Comparison of ENCODE assay signal across 2 cellular contexts in genomic region chr7:47942132-47942531, GRCh38.
TF ChIP-seq lines count a peak whose summit lies in the region.

No MANE protein-coding gene starts in this region.

TF ChIP-seq in SK-N-SH, 30 proteins besides CTCF, POLR2A, EP300 and RAD21:
- TF ChIP-seq MEF2A (IDR thresholded peaks at IDR 0.05; ENCODE audit: borderline replicate concordance, low read depth) (no peak), FOSL2 (IDR thresholded peaks at IDR 0.05; ENCODE audit: borderline replicate concordance, low read depth) (no peak), NRF1 (IDR thresholded peaks at IDR 0.05; ENCODE audit: low read depth, low read length) (no peak), FOXM1 (IDR thresholded peaks at IDR 0.05; ENCODE audit: low read depth) (no peak), USF2 (IDR thresholded peaks at IDR 0.05; ENCODE audit: borderline replicate concordance, low read depth, low read length) (no peak), JUND (IDR thresholded peaks at IDR 0.05) (no peak), EZH2phosphoT487 (IDR thresholded peaks at IDR 0.05; ENCODE audit: borderline replicate concordance, low read depth) (no peak), RCOR1 (IDR thresholded peaks at IDR 0.05; ENCODE audit: low read length) (no peak), TCF12 (IDR thresholded peaks at IDR 0.05) (no peak), RXRA (IDR thresholded peaks at IDR 0.05; ENCODE audit: borderline replicate concordance, low read depth) (no peak), MXI1 (IDR thresholded peaks at IDR 0.05; ENCODE audit: low read depth, low read length) (no peak), SIN3A (IDR thresholded peaks at IDR 0.05; ENCODE audit: borderline replicate concordance, low read depth, low read length) (no peak)

TF ChIP-seq in SK-N-SH treated with all-trans-retinoic acid at 6 μM for 48 hours, 23 proteins besides CTCF, POLR2A, EP300 and RAD21:
- TF ChIP-seq SNAI2 (CRISPR knock-in tag; IDR thresholded peaks at IDR 0.05) (no peak), ZNF565 (CRISPR knock-in tag; conservative IDR thresholded peaks at IDR 0.05; ENCODE audit: low read depth) (no peak), ZNF8 (CRISPR knock-in tag; IDR thresholded peaks at IDR 0.05) (no peak), CSRNP3 (CRISPR knock-in tag; IDR thresholded peaks at IDR 0.05) (no peak), GLIS3 (CRISPR knock-in tag; IDR thresholded peaks at IDR 0.05) (no peak), TCF4 (CRISPR knock-in tag; IDR thresholded peaks at IDR 0.05; ENCODE audit: borderline replicate concordance) (no peak), ESRRG (CRISPR knock-in tag; IDR thresholded peaks at IDR 0.05) (no peak), CREB5 (CRISPR knock-in tag; IDR thresholded peaks at IDR 0.05; ENCODE audit: low read depth) (no peak), ZC3H10 (CRISPR knock-in tag; IDR thresholded peaks at IDR 0.05) (no peak), PATZ1 (CRISPR knock-in tag; IDR thresholded peaks at IDR 0.05; ENCODE audit: borderline replicate concordance) (no peak), ZFP3 (CRISPR knock-in tag; IDR thresholded peaks at IDR 0.05) (no peak), ZNF70 (CRISPR knock-in tag; IDR thresholded peaks at IDR 0.05) (no peak), PPARA (CRISPR knock-in tag; IDR thresholded peaks at IDR 0.05; ENCODE audit: borderline replicate concordance) (no peak), ZFP30 (CRISPR knock-in tag; IDR thresholded peaks at IDR 0.05) (no peak), ARNTL (CRISPR knock-in tag; IDR thresholded peaks at IDR 0.05; ENCODE audit: borderline replicate concordance, low read depth) (no peak), POU6F1 (CRISPR knock-in tag; IDR thresholded peaks at IDR 0.05; ENCODE audit: borderline replicate concordance, low read depth) (no peak)
TF ChIP-seq in SK-N-SH treated with all-trans-retinoic acid at 6 μM for 48 hours: peak in this region for 0.
